Comparison of ENCODE assay signal across 20 cellular contexts in genomic region chr7:107070710-107071109, GRCh38.
"Had no signal": no experiment of that assay in that cellular context is flagged by ENCODE, and none has a peak within 500 bp of the region (broad histone marks: within the 10 kb centered on the region; RNA-seq: fewer than 3 reads in every experiment).

No MANE protein-coding gene starts in this region.

- H3K4me3 ChIP-seq: adrenal gland, body of pancreas, MG63, SJSA1 had no signal

- H3K27me3 Mint-ChIP-seq: activated CD4-positive, alpha-beta T cell treated with anti-CD3 and anti-CD28 coated beads, Interleukin-2, amount 10 ng/mL, durations not matched to agents 7 days and 5 days had no signal

- H3K9me3 ChIP-seq: adrenal gland, body of pancreas, MG63, SJSA1 had no signal

- H3K27ac ChIP-seq: body of pancreas, SJSA1 had no signal

- H3K4me3 Mint-ChIP-seq: activated CD4-positive, alpha-beta memory T cell treated with anti-CD3 and anti-CD28 coated beads, Interleukin-2, amount 10 ng/mL, durations not matched to agents 7 days and 5 days; activated CD4-positive, alpha-beta T cell treated with anti-CD3 and anti-CD28 coated beads, Interleukin-2, amount 10 ng/mL, durations not matched to agents 7 days and 5 days; activated naive CD8-positive, alpha-beta T cell treated with anti-CD3 and anti-CD28 coated beads, Interleukin-2, amount 10 ng/mL, durations not matched to agents 7 days and 5 days; activated T-cell treated with anti-CD3 and anti-CD28 coated beads, Interleukin-2, amount 50 U/mL, for 72 hours; T-helper 17 cell had no signal

- H3K27me3 ChIP-seq: adrenal gland, body of pancreas, MG63, SJSA1 had no signal

- H3K36me3 Mint-ChIP-seq: activated naive CD8-positive, alpha-beta T cell treated with anti-CD3 and anti-CD28 coated beads, Interleukin-2, amount 10 ng/mL, durations not matched to agents 7 days and 5 days had no signal

- H3K9me3 Mint-ChIP-seq: activated CD4-positive, alpha-beta memory T cell treated with anti-CD3 and anti-CD28 coated beads, Interleukin-2, amount 10 ng/mL, durations not matched to agents 7 days and 5 days; activated CD4-positive, alpha-beta T cell treated with anti-CD3 and anti-CD28 coated beads, Interleukin-2, amount 10 ng/mL, durations not matched to agents 7 days and 5 days; activated naive CD8-positive, alpha-beta T cell treated with anti-CD3 and anti-CD28 coated beads, Interleukin-2, amount 10 ng/mL, durations not matched to agents 7 days and 5 days; activated T-cell treated with anti-CD3 and anti-CD28 coated beads, Interleukin-2, amount 50 U/mL, for 72 hours had no signal

- DNase-seq: activated CD4-positive, alpha-beta memory T cell treated with anti-CD3 and anti-CD28 coated beads, Interleukin-2, amount 10 ng/mL, durations not matched to agents 7 days and 5 days; activated CD4-positive, alpha-beta T cell treated with anti-CD3 and anti-CD28 coated beads, Interleukin-2, amount 10 ng/mL, durations not matched to agents 7 days and 5 days; activated CD4-positive, CD25-positive, alpha-beta regulatory T cell; activated CD8-positive, alpha-beta memory T cell treated with anti-CD3 and anti-CD28 coated beads, Interleukin-2, amount 50 U/mL, for 4 hours; activated naive CD4-positive, alpha-beta T cell treated with anti-CD3 and anti-CD28 coated beads, Interleukin-2, amount 50 U/mL, for 16 hours; activated naive CD8-positive, alpha-beta T cell treated with anti-CD3 and anti-CD28 coated beads, Interleukin-2, amount 10 ng/mL, durations not matched to agents 7 days and 5 days; activated T-cell treated with anti-CD3 and anti-CD28 coated beads, Interleukin-2, amount 50 U/mL, for 72 hours; adrenal gland; aorta; body of pancreas; MG63; MV-4-11; NCI-H1092 treated with DMSO at 0.1 percent for 48 hours; NCI-H2171 treated with DMSO at 0.1 percent for 48 hours; NCI-H226; PC-3; SHP77; T-helper 17 cell; T1000 had no signal

- H3K36me3 ChIP-seq: adrenal gland, MG63, SJSA1 had no signal

- H3K4me1 Mint-ChIP-seq: activated CD4-positive, alpha-beta memory T cell treated with anti-CD3 and anti-CD28 coated beads, Interleukin-2, amount 10 ng/mL, durations not matched to agents 7 days and 5 days had no signal

- H3K27ac Mint-ChIP-seq: activated CD4-positive, alpha-beta memory T cell treated with anti-CD3 and anti-CD28 coated beads, Interleukin-2, amount 10 ng/mL, durations not matched to agents 7 days and 5 days; activated CD4-positive, alpha-beta T cell treated with anti-CD3 and anti-CD28 coated beads, Interleukin-2, amount 10 ng/mL, durations not matched to agents 7 days and 5 days; activated naive CD8-positive, alpha-beta T cell treated with anti-CD3 and anti-CD28 coated beads, Interleukin-2, amount 10 ng/mL, durations not matched to agents 7 days and 5 days; activated T-cell treated with anti-CD3 and anti-CD28 coated beads, Interleukin-2, amount 50 U/mL, for 72 hours; T-helper 17 cell had no signal
